8 cellular contexts compared by ENCODE assay signal in genomic region chr9:5628530-5629311, GRCh38. TPM values are rescaled to one million over a fixed set of nuclear protein-coding genes. Genes with fewer than 3 reads are reported as not detected.
A peak's percentile ranks its signal among the peaks of the same experiment; 100 is the strongest.
DNase-seq lines count a peak whose midpoint lies in the region; TF ChIP-seq lines count a peak whose summit lies in the region.

Gene RIC1, plus strand, starts transcription at chr9:5629107. Its CDS starts 203 bp downstream, at chr9:5629310.

- TF ChIP-seq CTCF in foreskin fibroblast (IDR thresholded peaks at IDR 0.05; ENCODE audit: low read depth, low read length) (no peak), neural crest cell (conservative IDR thresholded peaks at IDR 0.05) (no peak), stomach (IDR thresholded peaks at IDR 0.05) (peak in 1 of 7 experiments; percentile 10)

- peaks cover 25% of the 10 kb centered on the region for H3K4me1 Mint-ChIP-seq in neural crest cell

- H3K27ac Mint-ChIP-seq in neural crest cell (ENCODE audit: unreplicated experiment), result peak within 1 kb of the TSS; percentile 98

- peak within 1 kb of the TSS; percentile 100 for H3K4me3 Mint-ChIP-seq in neural crest cell

- WGBS in stomach, 5 donors, result 0 to 1% (median 1%) methylated on average over 29 to 84 of the region's 84 CpGs

- no peaks in the 10 kb centered on the region for H3K27me3 ChIP-seq in H7 (ENCODE audit: control insufficient read depth, insufficient read depth, low read length)
- no peaks in the 10 kb centered on the region for H3K27me3 ChIP-seq in SJCRH30
- no peaks in the 10 kb centered on the region for H3K27me3 ChIP-seq in stomach

- H3K36me3 Mint-ChIP-seq in neural crest cell (ENCODE audit: low read depth), result no peaks in the 10 kb centered on the region

- H3K27ac ChIP-seq in SJCRH30 (peak within 1 kb of the TSS; percentile 78), stomach (peak within 1 kb of the TSS; percentile 97 to 99 (median 98))

- H3K9me3 ChIP-seq in SJCRH30 (replicated peaks), result no peaks in the 10 kb centered on the region
- H3K9me3 ChIP-seq in stomach, result no peaks in the 10 kb centered on the region

- peak in 1 of 4 donors; percentile 77 for TF ChIP-seq POLR2A in stomach (IDR thresholded peaks at IDR 0.05)

- no peak for TF ChIP-seq EP300 in stomach (IDR thresholded peaks at IDR 0.05)

- in situ Hi-C loops in G401 (cut with HindIII; ENCODE audit: low sequenced_read_pairs), result loop anchor here (10.0 kb wide), 1 partner anchor 156 kb away; no protein-coding TSS in a partner anchor

- 0 out of 2 replicates have a peak, but pooled peaks cover 5% of the 10 kb centered on the region for H3K4me1 ChIP-seq in SJCRH30
- peaks cover 24 to 74% (median 48%) of the 10 kb centered on the region in 4 donors for H3K4me1 ChIP-seq in stomach

- H3K36me3 ChIP-seq in H7 (replicated peaks; ENCODE audit: control insufficient read depth, insufficient read depth, low read length), result no peaks in the 10 kb centered on the region
- H3K36me3 ChIP-seq in SJCRH30, result no peaks in the 10 kb centered on the region
- no peaks in the 10 kb centered on the region for H3K36me3 ChIP-seq in stomach

- DNase-seq in G401 (ENCODE audit: low spot score) (peak; percentile 94), H7 (peak; percentile 94), M059J (ENCODE audit: low read depth) (peak; percentile 92), SJCRH30 (peak; percentile 87 to 90), foreskin fibroblast (peak; percentile 94 to 98), neural crest cell (ENCODE audit: low read depth, low spot score) (peak; percentile 74), stomach (peak; percentile 91)
- peak; percentile 80 for DNase-seq in activated gamma-delta T cell treated with anti-CD3 and anti-CD28 coated beads, Interleukin-2, amount 50 U/mL, for 16 hours (ENCODE audit: low read depth)

- intact Hi-C loops in stomach (cut with DNase I; ENCODE audit: low total_unique reads), result no loop called here

- no peaks in the 10 kb centered on the region for H3K9me3 Mint-ChIP-seq in neural crest cell

- H3K27me3 Mint-ChIP-seq in neural crest cell (ENCODE audit: low read depth), result no peaks in the 10 kb centered on the region

- peak within 1 kb of the TSS; percentile 91 for H3K4me3 ChIP-seq in H7 (ENCODE audit: insufficient read depth, low read depth, low read length)
- peak within 1 kb of the TSS; percentile 97 for H3K4me3 ChIP-seq in SJCRH30
- H3K4me3 ChIP-seq in foreskin fibroblast (ENCODE audit: low read depth in 1 of 2, low read length in 2 of 2), result peak within 1 kb of the TSS; percentile 92 to 96
- peak within 1 kb of the TSS; percentile 84 to 99 (median 94) for H3K4me3 ChIP-seq in stomach

RNA-seq across cellular contexts. Expression of gene RIC1, which starts in this region (rescaled TPM):
- 13.5 and 17.1 TPM in 2 replicates for total RNA-seq in G401 (2014; rRNA removed; shearing (Covaris generic))
- 19.9 and 20.9 TPM in 2 replicates for total RNA-seq in H7 (2014; rRNA removed; shearing (Covaris generic))
- total RNA-seq in M059J (2014; rRNA removed; shearing (Covaris generic)), result 27.0 and 33.4 TPM in 2 replicates
- total RNA-seq in SJCRH30 (2014; rRNA removed; shearing (Covaris generic)), result 26.6 and 30.9 TPM in 2 replicates
- total RNA-seq in neural crest cell, result 21.6 and 22.4 TPM in 2 replicates
- total RNA-seq in stomach, result 10 to 100 TPM in 4 of 5 donors, 1 to 10 TPM in 1; 6.4 to 67.9 (median 38.8) TPM
- polyA plus RNA-seq in stomach, result 1 to 10 TPM; 3.2 to 3.8 (median 3.2) TPM

Comparison
In these comparisons a context has a peak if more than half of its experiments do, and no peak if none do; other contexts are left out.
1. Peak in every context shown above with its lines: DNase-seq, H3K4me3 ChIP-seq and H3K27ac ChIP-seq.